ENCODE assay signal across 9 cellular contexts in the genomic region with DNA sequence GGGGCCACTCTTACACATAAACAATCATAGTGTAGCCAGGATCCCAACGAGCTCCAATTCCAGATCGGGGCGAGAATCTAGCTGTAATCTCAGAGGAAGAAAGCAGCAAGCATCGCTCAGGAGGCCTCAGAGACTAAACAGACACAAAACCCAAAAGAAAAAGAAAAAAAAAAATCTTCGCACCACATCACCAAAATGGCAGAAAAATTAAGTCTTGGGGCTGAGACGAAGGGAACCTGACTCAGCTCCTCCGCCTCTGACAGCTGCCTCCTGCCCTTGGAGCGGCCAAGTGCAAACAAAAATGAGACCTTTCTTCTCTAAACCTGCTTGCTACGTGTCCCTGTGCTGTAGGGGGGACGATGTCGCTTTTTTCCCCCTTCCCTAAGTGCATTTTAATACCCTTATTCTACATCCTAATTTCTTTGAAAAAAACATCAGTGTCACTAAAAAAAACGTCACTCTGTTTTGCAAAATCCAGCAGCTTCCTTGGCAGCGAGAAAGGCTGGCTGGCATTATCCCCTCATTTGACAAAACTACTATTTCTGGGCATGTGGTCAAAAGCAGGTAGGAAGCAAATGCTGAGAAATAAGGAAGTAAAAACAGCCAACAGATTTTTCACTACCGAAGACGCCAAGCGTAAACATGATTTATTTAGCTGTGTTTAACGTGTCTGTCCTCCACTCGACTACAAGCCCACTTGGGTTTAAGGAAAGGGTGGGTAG. TPM values are rescaled to one million over a fixed set of nuclear protein-coding genes. Genes with fewer than 3 reads are reported as not detected.
A peak's percentile ranks its signal among the peaks of the same experiment; 100 is the strongest.
DNase-seq lines count a peak whose midpoint lies in the region; ATAC-seq, FAIRE-seq and TF ChIP-seq lines count a peak whose summit lies in the region.
"Had no signal": no experiment of that assay in that cellular context is flagged by ENCODE, and none has a peak within 500 bp of the region (broad histone marks: within the 10 kb centered on the region; RNA-seq: fewer than 3 reads in every experiment).

No MANE protein-coding gene starts in this region.

- DNase-seq in G401 (ENCODE audit: low spot score) (peak; percentile 72), T-cell (peak in 8 of 34 experiments; percentile 44 to 66 (median 56)), caudate nucleus (lab: John Stamatoyannopoulos, UW) (peak in 1 of 61 donors; percentile 23), pancreas (no peak), SHP77 (lab: John Stamatoyannopoulos, UW) (no peak), ACHN (no peak)
- DNase-seq: NCI-H1436 treated with DMSO at 0.1 percent for 48 hours had no signal

- H3K27me3 ChIP-seq in pancreas: peaks cover 0 to 7% (median 0%) of the 10 kb centered on the region in 4 donors

- no peak for TF ChIP-seq CTCF in pancreas (IDR thresholded peaks at IDR 0.05)

- H3K27me3 Mint-ChIP-seq in T-cell: no peaks in the 10 kb centered on the region

- intact Hi-C loops in pancreas (cut with DNase I): no loop called here

- 34% methylated on average over 18 of the region's 18 CpGs for WGBS in pancreas, 2 donors

- H3K9me3 Mint-ChIP-seq in T-cell: no peaks in the 10 kb centered on the region

- H3K36me3 ChIP-seq in pancreas: no peaks in the 10 kb centered on the region

- no peak overlapping the region for H3K4me3 ChIP-seq in pancreas

- peaks cover 86 to 88% (median 88%) of the 10 kb centered on the region in 3 donors for H3K4me1 Mint-ChIP-seq in T-cell

- no peaks in the 10 kb centered on the region for H3K4me1 ChIP-seq in pancreas

- in situ Hi-C loops in G401 (cut with HindIII; ENCODE audit: low sequenced_read_pairs): no loop called here
- in situ Hi-C loops in ACHN (cut with HindIII; ENCODE audit: low pct_ligation_motif_present, low pct_unique_long_range_greater_than_20kb, low sequenced_read_pairs): no loop called here

- peak; percentile 24 to 41 (median 35) for ATAC-seq in T-cell (replicated peaks in 1 of 4)
- peak in 3 of 4 donors; percentile 29 to 47 (median 36) for ATAC-seq in pancreas
- no peak for ATAC-seq in GM18502 (IDR thresholded peaks at IDR 0.05; ENCODE audit: poor library complexity, unreplicated experiment)
- ATAC-seq in GM21526 (IDR thresholded peaks at IDR 0.05; ENCODE audit: low FRiP score, unreplicated experiment): no peak

- POLR2A ChIA-PET in T-cell (lab: Charles Lee): interaction anchor here (0.6 to 3.5 kb wide), 8 partner anchors 9 to 54 kb away, joined by 3 to 40 read pairs (median 14); no protein-coding TSS in a partner anchor

- no peak for FAIRE-seq in pancreas (lab: Jason Lieb, UNC)

- peaks cover 44% of the 10 kb centered on the region for H3K36me3 Mint-ChIP-seq in T-cell

- CTCF ChIA-PET in T-cell (lab: Charles Lee): interaction anchor here (0.6 to 4.7 kb wide), 13 partner anchors 9 to 44 kb away, joined by 3 to 51 read pairs (median 4); no protein-coding TSS in a partner anchor

- H3K27ac Mint-ChIP-seq in T-cell: peak overlapping the region; percentile 98

- no peaks in the 10 kb centered on the region for H3K9me3 ChIP-seq in pancreas

- H3K27ac ChIP-seq in caudate nucleus (ENCODE audit: low read depth, low read length) (peak overlapping the region; percentile 80), pancreas (peak overlapping the region in 1 of 4 donors; percentile 33)

- H3K4me3 Mint-ChIP-seq in T-cell: peak overlapping the region; percentile 85 to 96 (median 88)

RNA-seq across cellular contexts. Expression of gene BCL11B, which starts 30.5 kb away (rescaled TPM):
- total RNA-seq in G401 (2014; rRNA removed; shearing (Covaris generic)): not detected in 2 replicates
- total RNA-seq in T-cell: 100 to 1,000 TPM; 181 to 240 (median 196) TPM
- under 1 TPM; 0.12 to 0.47 (median 0.36) TPM for total RNA-seq in pancreas
- under 1 TPM; 0.04 to 0.07 TPM for polyA plus RNA-seq in pancreas

Comparison
In these comparisons a context has a peak if more than half of its experiments do, and no peak if none do; other contexts are left out.
1. ATAC-seq: peak in T-cell (4 of 4) and pancreas (3 of 4); none in GM18502 (single experiment) and GM21526 (single experiment).
2. RNA of gene BCL11B, which starts 30.5 kb away (total RNA-seq): 181 to 240 TPM in T-cell; 0.12 to 0.47 TPM in pancreas and not detected in G401; every median in the first group is over 100 times any median in the second.